1 cellular context compared by ENCODE assay signal in the genomic region with DNA sequence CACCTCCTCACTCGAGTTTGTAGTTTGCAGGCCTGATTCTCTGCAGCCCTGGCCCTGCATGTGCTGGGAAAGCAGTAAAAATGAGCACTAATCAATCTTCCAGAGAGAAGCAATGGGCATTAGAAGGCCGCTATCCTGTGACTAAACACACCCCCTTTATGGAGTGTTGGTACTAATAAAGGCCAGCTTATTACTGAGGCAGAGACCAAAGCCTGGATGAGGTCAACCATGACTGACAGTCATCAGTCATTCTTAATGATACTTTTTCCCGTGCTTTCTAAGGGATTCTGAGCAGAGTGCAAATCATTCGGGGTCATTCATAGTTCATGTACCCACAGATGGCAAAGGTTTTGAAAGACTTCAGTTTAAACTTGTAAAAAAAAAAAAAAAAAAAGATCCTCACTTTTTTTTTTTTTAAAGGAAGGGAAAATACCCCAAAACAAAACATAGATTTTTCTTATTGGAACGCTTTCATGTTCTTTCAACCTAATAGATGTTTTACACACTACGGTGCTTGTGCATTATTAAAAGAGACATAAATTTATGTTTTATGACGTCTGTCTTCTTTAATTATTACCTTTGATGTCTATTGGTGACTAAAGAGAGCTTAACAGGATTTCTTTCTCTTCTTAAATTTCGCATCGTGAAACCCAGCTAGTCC.
A peak's percentile ranks its signal among the peaks of the same experiment; 100 is the strongest.
TF ChIP-seq lines count a peak whose summit lies in the region.

No MANE protein-coding gene starts in this region.

TF ChIP-seq in K562, 482 proteins besides CTCF, POLR2A, EP300 and RAD21:
- TF ChIP-seq BRCA1 (IDR thresholded peaks at IDR 0.05) (no peak), BRCA1 (CRISPR knock-in tag; IDR thresholded peaks at IDR 0.05) (no peak), NFE2 (IDR thresholded peaks at IDR 0.05; ENCODE audit: low read depth) (no peak), MEIS2 (IDR thresholded peaks at IDR 0.05; ENCODE audit: partially characterized antibody) (peak; percentile 51)
- TF ChIP-seq, protein P1, sequence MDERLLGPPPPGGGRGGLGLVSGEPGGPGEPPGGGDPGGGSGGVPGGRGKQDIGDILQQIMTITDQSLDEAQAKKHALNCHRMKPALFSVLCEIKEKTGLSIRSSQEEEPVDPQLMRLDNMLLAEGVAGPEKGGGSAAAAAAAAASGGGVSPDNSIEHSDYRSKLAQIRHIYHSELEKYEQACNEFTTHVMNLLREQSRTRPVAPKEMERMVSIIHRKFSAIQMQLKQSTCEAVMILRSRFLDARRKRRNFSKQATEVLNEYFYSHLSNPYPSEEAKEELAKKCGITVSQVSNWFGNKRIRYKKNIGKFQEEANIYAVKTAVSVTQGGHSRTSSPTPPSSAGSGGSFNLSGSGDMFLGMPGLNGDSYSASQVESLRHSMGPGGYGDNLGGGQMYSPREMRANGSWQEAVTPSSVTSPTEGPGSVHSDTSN (CRISPR knock-in tag; IDR thresholded peaks at IDR 0.05; ENCODE audit: low read depth): no peak
- TF ChIP-seq, protein P1 (tag; conservative IDR thresholded peaks at IDR 0.05; ENCODE audit: low read depth): peak; percentile 50
- TF ChIP-seq, protein P2, sequence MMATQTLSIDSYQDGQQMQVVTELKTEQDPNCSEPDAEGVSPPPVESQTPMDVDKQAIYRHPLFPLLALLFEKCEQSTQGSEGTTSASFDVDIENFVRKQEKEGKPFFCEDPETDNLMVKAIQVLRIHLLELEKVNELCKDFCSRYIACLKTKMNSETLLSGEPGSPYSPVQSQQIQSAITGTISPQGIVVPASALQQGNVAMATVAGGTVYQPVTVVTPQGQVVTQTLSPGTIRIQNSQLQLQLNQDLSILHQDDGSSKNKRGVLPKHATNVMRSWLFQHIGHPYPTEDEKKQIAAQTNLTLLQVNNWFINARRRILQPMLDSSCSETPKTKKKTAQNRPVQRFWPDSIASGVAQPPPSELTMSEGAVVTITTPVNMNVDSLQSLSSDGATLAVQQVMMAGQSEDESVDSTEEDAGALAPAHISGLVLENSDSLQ (IDR thresholded peaks at IDR 0.05): 0 out of 2 replicates have a peak, but pooled peaks have one; percentile 8
TF ChIP-seq in K562: peak in this region for 3.
